In the genomic region with DNA sequence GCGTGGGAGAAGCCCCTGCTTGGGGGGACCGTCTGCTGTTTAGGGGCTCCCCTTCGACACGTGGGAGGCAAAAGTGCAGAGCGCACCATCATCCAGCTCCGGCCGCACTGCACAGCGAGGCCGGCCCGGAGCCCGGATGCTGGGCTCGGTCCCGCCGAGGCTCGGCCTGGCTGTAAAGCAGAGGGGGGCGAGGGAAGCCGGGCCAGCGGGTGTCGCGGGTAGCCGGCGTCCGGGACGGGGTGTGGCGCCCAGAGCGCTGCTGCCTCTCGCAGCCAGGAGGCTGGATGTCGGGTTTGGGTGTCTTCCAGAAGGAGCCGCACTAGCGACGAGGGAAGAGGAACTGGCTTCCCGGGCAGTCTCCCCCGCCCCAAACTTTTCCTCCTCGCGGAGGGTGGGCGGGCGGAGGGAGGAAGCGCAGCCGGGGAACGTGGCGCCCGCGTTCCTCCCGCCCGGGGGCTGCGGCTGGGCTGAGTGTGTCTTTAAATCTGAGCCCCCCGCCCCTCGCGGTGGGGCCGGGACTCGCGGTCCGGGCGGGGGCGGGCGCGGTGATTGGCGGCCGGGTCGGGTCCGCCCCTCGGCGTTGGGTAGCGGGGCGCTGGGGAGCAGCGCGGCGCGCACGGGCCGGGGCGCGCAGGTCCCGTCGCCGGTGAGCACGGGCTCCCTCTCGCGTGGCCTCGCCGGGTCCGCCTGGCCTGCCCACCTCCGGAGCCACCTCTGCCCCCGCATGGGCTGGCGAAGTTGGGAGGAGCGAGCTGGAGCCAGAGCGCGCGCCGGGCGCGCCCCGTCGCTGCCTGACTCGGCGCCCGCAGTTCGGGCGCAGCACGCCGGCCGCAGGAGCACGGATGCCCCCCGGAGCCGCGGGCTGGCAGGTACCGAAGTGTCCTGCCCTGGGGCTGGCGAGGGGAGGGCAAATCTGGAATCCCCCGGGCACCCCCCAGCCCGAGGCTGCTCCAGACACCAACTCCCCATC, we compare ENCODE assay signal across 7 cellular contexts. TPM values are rescaled to one million over a fixed set of nuclear protein-coding genes. Genes with fewer than 3 reads are reported as not detected.
DNase-seq lines count a peak whose midpoint lies in the region; ATAC-seq, FAIRE-seq and TF ChIP-seq lines count a peak whose summit lies in the region.

Gene PALD1 (plus strand): TSS at position 577 of the 970 bp plus-strand sequence. CDS start 47,185 bp downstream, outside the sequence.

- H4K5ac ChIP-seq in H1 (ENCODE audit: insufficient read length, low read depth, low read length) = peak within 1 kb of the TSS; percentile 22

- peaks cover 0 to 7% of the 10 kb centered on the region in 2 experiments for H4K20me1 ChIP-seq in H1 (replicated peaks in 1 of 2; ENCODE audit: control insufficient read depth in 1 of 2, insufficient read depth in 2 of 2, low read length in 2 of 2)

- H3K79me1 ChIP-seq in H1 (ENCODE audit: low read depth, low read length) = peaks cover 4% of the 10 kb centered on the region

- peak within 1 kb of the TSS; percentile 28 for H3K56ac ChIP-seq in H1 (replicated peaks; ENCODE audit: insufficient read length, low read depth, low read length)

- H4K91ac ChIP-seq in H1 (replicated peaks; ENCODE audit: insufficient read length, low read length) = peak within 1 kb of the TSS; percentile 89

- peaks cover 62% of the 10 kb centered on the region for H3K27me3 Mint-ChIP-seq in activated CD4-positive, alpha-beta memory T cell treated with anti-CD3 and anti-CD28 coated beads, Interleukin-2, amount 10 ng/mL, durations not matched to agents 7 days and 5 days

- POLR2A ChIA-PET in activated CD4-positive, alpha-beta memory T cell treated with anti-CD3 and anti-CD28 coated beads, Interleukin-2, amount 10 ng/mL, durations not matched to agents 7 days and 5 days (lab: Charles Lee) = interaction anchor here (0.9 to 1.8 kb wide), 3 partner anchors 16 to 96 kb away, joined by 4 to 10 read pairs (median 9); partner anchors contain the start of genes EIF4EBP2 and LRRC20
- POLR2A ChIA-PET in H1 (lab: Charles Lee; ENCODE audit: partially characterized antibody) = interaction anchor here (0.9 to 2.0 kb wide), 10 partner anchors 15 to 60 kb away, joined by 3 to 7 read pairs (median 5); no protein-coding TSS in a partner anchor

- H3K18ac ChIP-seq in H1 (ENCODE audit: extremely low read depth, low read length) = peak within 1 kb of the TSS; percentile 97

- TF ChIP-seq CTCF in GM13977 (IDR thresholded peaks at IDR 0.05; ENCODE audit: extremely low read depth, insufficient read depth, missing control alignments) = no peak
- no peak for TF ChIP-seq CTCF in NB4 (IDR thresholded peaks at IDR 0.05; ENCODE audit: low read depth, low read length)
- peak; percentile 1 to 16 (median 13); a peak in 3 of 4 replicates for TF ChIP-seq CTCF in H1 (IDR thresholded peaks at IDR 0.05; ENCODE audit: control extremely low read depth in 1 of 3, insufficient read depth in 1 of 3, low read depth in 1 of 3, low read length in 3 of 3)

- FAIRE-seq in H1 (lab: Jason Lieb, UNC) = no peak

- no peaks in the 10 kb centered on the region for H3K9me3 ChIP-seq in H1 (ENCODE audit: insufficient read depth in 2 of 2, low read depth in 1 of 2, low read length in 1 of 2)

- H3K4me2 ChIP-seq in H1 (ENCODE audit: insufficient read depth in 1 of 2, low read depth in 2 of 2, low read length in 2 of 2) = peak within 1 kb of the TSS; percentile 72 to 94

- peak within 1 kb of the TSS; percentile 66; the same call in 1 of the 2 replicates for H2BK5ac ChIP-seq in H1 (ENCODE audit: low read depth, low read length)

- H2BK120ac ChIP-seq in H1 (replicated peaks; ENCODE audit: low read depth, low read length) = no peak within 1 kb of the TSS

- peaks cover 17% of the 10 kb centered on the region; the same call in 1 of the 2 replicates for H3K23me2 ChIP-seq in H1 (ENCODE audit: low read depth, low read length)

- peaks cover 0 to 25% of the 10 kb centered on the region in 2 experiments; a peak in 3 of 4 replicates for H3K79me2 ChIP-seq in H1 (ENCODE audit: control insufficient read depth in 1 of 2, insufficient read depth in 2 of 2, low read length in 2 of 2)

- no peak within 1 kb of the TSS for H3K27ac Mint-ChIP-seq in activated CD4-positive, alpha-beta memory T cell treated with anti-CD3 and anti-CD28 coated beads, Interleukin-2, amount 10 ng/mL, durations not matched to agents 7 days and 5 days

- H3K27ac ChIP-seq in H1 (ENCODE audit: low read depth, low read length) = peak within 1 kb of the TSS; percentile 22; the same call in 1 of the 2 replicates

- no peaks in the 10 kb centered on the region for H3K36me3 Mint-ChIP-seq in activated CD4-positive, alpha-beta memory T cell treated with anti-CD3 and anti-CD28 coated beads, Interleukin-2, amount 10 ng/mL, durations not matched to agents 7 days and 5 days (ENCODE audit: low read depth)

- H3K9ac ChIP-seq in H1 (replicated peaks in 1 of 4; ENCODE audit: extremely low read depth in 1 of 4, low read depth in 3 of 4, low read length in 3 of 4) = peak within 1 kb of the TSS in 3 of 4 experiments; percentile 42 to 65 (median 52); a peak in 6 of 7 replicates

- H3K36me3 ChIP-seq in H1 (ENCODE audit: control insufficient read depth in 2 of 4, insufficient read depth in 4 of 4, low read length in 3 of 4) = no peaks in the 10 kb centered on the region

- 0 out of 4 replicates have a peak, but pooled peaks have one; percentile 2 to 20 for TF ChIP-seq RAD21 in H1 (IDR thresholded peaks at IDR 0.05 in 1 of 2, conservative IDR thresholded peaks at IDR 0.05 in 1 of 2; ENCODE audit: low read depth in 2 of 2, low read length in 2 of 2)

- no peak within 1 kb of the TSS for H3K14ac ChIP-seq in H1 (ENCODE audit: insufficient read length)

- WGBS in H1 (ENCODE audit: extremely low coverage in 1 of 2, insufficient coverage in 1 of 2, insufficient read length in 1 of 2, insufficient replicate concordance in 2 of 2, low coverage in 1 of 2, low lambda C conversion rate in 2 of 2, missing lambda C conversion rate in 1 of 2), 2 experiments = 1% methylated on average over 62 of the region's 110 CpGs; no CpG with 5 or more reads in 1 of the 2 experiments

- H2BK12ac ChIP-seq in H1 (ENCODE audit: low read depth, low read length) = peak within 1 kb of the TSS; percentile 68; the same call in 1 of the 2 replicates

- H3K4me3 ChIP-seq in NB4 (ENCODE audit: low read depth, low read length) (peak within 1 kb of the TSS; percentile 89), H1 (ENCODE audit: extremely low read depth in 1 of 4, insufficient read depth in 2 of 4, low read depth in 3 of 4, low read length in 4 of 4) (peak within 1 kb of the TSS; percentile 64 to 84 (median 70))

- peak within 1 kb of the TSS; percentile 37; the same call in 1 of the 2 replicates for H2AFZ ChIP-seq in H1 (ENCODE audit: low read length)

- peak; percentile 68 for TF ChIP-seq POLR2A in NB4 (IDR thresholded peaks at IDR 0.05; ENCODE audit: extremely low read depth, insufficient read length)
- TF ChIP-seq POLR2A in H1 (IDR thresholded peaks at IDR 0.05; ENCODE audit: control extremely low read depth in 1 of 2, low read depth in 2 of 2, low read length in 2 of 2) = no peak; a peak in 2 of 3 replicates

- no peak within 1 kb of the TSS for H3K23ac ChIP-seq in H1 (ENCODE audit: insufficient read length)

- no peak for TF ChIP-seq EP300 in H1 (IDR thresholded peaks at IDR 0.05; ENCODE audit: borderline replicate concordance in 1 of 2, low read depth in 2 of 2, low read length in 2 of 2)

- peaks cover 32% of the 10 kb centered on the region for H3K4me1 Mint-ChIP-seq in activated CD4-positive, alpha-beta memory T cell treated with anti-CD3 and anti-CD28 coated beads, Interleukin-2, amount 10 ng/mL, durations not matched to agents 7 days and 5 days

- H3K4me3 Mint-ChIP-seq in activated CD4-positive, alpha-beta memory T cell treated with anti-CD3 and anti-CD28 coated beads, Interleukin-2, amount 10 ng/mL, durations not matched to agents 7 days and 5 days = peak within 1 kb of the TSS; percentile 63

- H2AK5ac ChIP-seq in H1 (ENCODE audit: low read depth, low read length) = 0 out of 2 replicates have a peak within 1 kb of the TSS, but pooled peaks have one; percentile 89

- peaks cover 0 to 6% (median 2%) of the 10 kb centered on the region in 4 experiments; a peak in 3 of 7 replicates for H3K27me3 ChIP-seq in H1 (replicated peaks in 1 of 4; ENCODE audit: control insufficient read depth in 3 of 4, extremely low read depth in 1 of 4, insufficient read depth in 3 of 4, low read length in 3 of 4)

- 0 out of 2 replicates have a peak within 1 kb of the TSS, but pooled peaks have one; percentile 34 for H2BK20ac ChIP-seq in H1 (ENCODE audit: low read length)

- no peaks in the 10 kb centered on the region for H3K9me3 Mint-ChIP-seq in activated CD4-positive, alpha-beta memory T cell treated with anti-CD3 and anti-CD28 coated beads, Interleukin-2, amount 10 ng/mL, durations not matched to agents 7 days and 5 days

- in situ Hi-C loops in GM13977 (cut with MboI; ENCODE audit: low pct_unique_long_range_greater_than_20kb, low sequenced_read_pairs, unreplicated experiment) = no loop called here

- DNase-seq in GM13977 (ENCODE audit: low spot score) = peak; percentile 84
- DNase-seq in NB4 (ENCODE audit: low read depth) = peak; percentile 92
- DNase-seq in activated CD4-positive, alpha-beta memory T cell treated with anti-CD3 and anti-CD28 coated beads, Interleukin-2, amount 10 ng/mL, durations not matched to agents 7 days and 5 days = peak; percentile 32
- peak in 1 of 2 experiments; percentile 89 for DNase-seq in H1 (ENCODE audit: low read depth in 1 of 2, low spot score in 2 of 2)
- DNase-seq in midbrain (lab: John Stamatoyannopoulos, UW) = peak; percentile 39
- DNase-seq in stimulated activated naive CD4-positive, alpha-beta T cell treated with Interleukin-2 at 50 U/mL for 16 hours (lab: John Stamatoyannopoulos, UW) = peak; percentile 36

- peak within 1 kb of the TSS; percentile 92 for H4K8ac ChIP-seq in H1 (ENCODE audit: extremely low read depth, insufficient read depth, low read length)

- CTCF ChIA-PET in activated CD4-positive, alpha-beta memory T cell treated with anti-CD3 and anti-CD28 coated beads, Interleukin-2, amount 10 ng/mL, durations not matched to agents 7 days and 5 days (lab: Charles Lee) = interaction anchor here (1.4 kb wide), 1 partner anchor 75 kb away, joined by 3 read pairs; the partner anchor contains the start of gene EIF4EBP2
- CTCF ChIA-PET in H1 (lab: Charles Lee; ENCODE audit: partially characterized antibody) = interaction anchor here (0.6 to 43.0 kb wide), 22 partner anchors 8 to 91 kb away, joined by 3 to 908 read pairs (median 5); no protein-coding TSS in a partner anchor

- H2BK15ac ChIP-seq in H1 (ENCODE audit: low read length) = 0 out of 2 replicates have a peak within 1 kb of the TSS, but pooled peaks have one; percentile 89

- H3K4ac ChIP-seq in H1 (replicated peaks; ENCODE audit: insufficient read length, low read depth, low read length) = peak within 1 kb of the TSS; percentile 75

- ATAC-seq in HG02840 (IDR thresholded peaks at IDR 0.05; ENCODE audit: low FRiP score, unreplicated experiment) = no peak

- peaks cover 9 to 22% (median 18%) of the 10 kb centered on the region in 4 experiments for H3K4me1 ChIP-seq in H1 (replicated peaks in 1 of 4; ENCODE audit: control insufficient read depth in 3 of 4, insufficient read depth in 4 of 4, low read length in 3 of 4)

RNA-seq across cellular contexts. Expression of gene PALD1, which starts in this region (rescaled TPM):
- total RNA-seq in activated CD4-positive, alpha-beta memory T cell treated with anti-CD3 and anti-CD28 coated beads, Interleukin-2, amount 10 ng/mL, durations not matched to agents 7 days and 5 days = under 1 TPM; 0.08 to 0.15 TPM
- total RNA-seq in H1 (2021; fragmentation: NEBNext Ultra II Directional; extraction: Animal tissue kit (Norgen Biotek cat#: 25700)) = 31.8 and 32.8 TPM in 2 replicates
- 13.3 and 23.2 TPM in 2 replicates for polyA plus RNA-seq in H1 (2011; rRNA removed)
- 20.2 TPM for polyA plus RNA-seq in H1 (2011; cell fraction: cytosol; rRNA removed)
- 40.0 TPM for polyA plus RNA-seq in H1 (2011; cell fraction: nucleus; rRNA removed)
- polyA plus RNA-seq in H1 (2012, experiment 1 of 2) = 16.7 to 24.5 TPM (median 21.7 TPM) in 4 replicates
- polyA plus RNA-seq in H1 (2012, experiment 2 of 2) = 17.2 TPM
- polyA plus RNA-seq in H1 (2013, experiment 1 of 2) = 14.7 TPM
- 15.6 TPM for polyA plus RNA-seq in H1 (2013, experiment 2 of 2)
- 15.4 and 21.3 TPM in 2 replicates for polyA minus RNA-seq in H1 (2011; rRNA and poly(A)+ RNA removed)
- polyA minus RNA-seq in H1 (2011; cell fraction: cytosol; rRNA and poly(A)+ RNA removed) = 16.5 TPM
- 13.8 TPM for polyA minus RNA-seq in H1 (2011; cell fraction: nucleus; rRNA and poly(A)+ RNA removed)

Comparison
In these comparisons a context has a peak if more than half of its experiments do, and no peak if none do; other contexts are left out.
1. RNA of gene PALD1 (total RNA-seq): 31.8 to 32.8 TPM in H1; 0.08 to 0.15 TPM in activated CD4-positive, alpha-beta memory T cell treated with anti-CD3 and anti-CD28 coated beads, Interleukin-2, amount 10 ng/mL, durations not matched to agents 7 days and 5 days; every median in the first group is over 10 times any median in the second.
2. Peak in DNase-seq in activated CD4-positive, alpha-beta memory T cell treated with anti-CD3 and anti-CD28 coated beads, Interleukin-2, amount 10 ng/mL, durations not matched to agents 7 days and 5 days; RNA of the gene not detected or under 1 TPM.
3. CTCF ChIP-seq: peak in H1 (3 of 3); none in GM13977 (single experiment) and NB4 (single experiment).